In genomic region chr6:125293587-125293986, GRCh38 we compare ENCODE assay signal across 19 cellular contexts.
"Had no signal": no experiment of that assay in that cellular context is flagged by ENCODE, and none has a peak within 500 bp of the region (broad histone marks: within the 10 kb centered on the region; RNA-seq: fewer than 3 reads in every experiment).

No MANE protein-coding gene starts in this region.

- H3K27me3 ChIP-seq: esophagus squamous epithelium, foreskin keratinocyte, left lung, tibial nerve, upper lobe of right lung, vagina had no signal

- ATAC-seq: foreskin keratinocyte; left lung; lower lobe of right lung; naive thymus-derived CD8-positive, alpha-beta T cell; sciatic nerve; stimulated activated memory B cell treated with anti-CD40 and anti-IgM and Interleukin-4, amounts not matched to agents 10 μg/mL and 1 μg/mL and 100 μg/mL, for 72 hours; upper lobe of right lung had no signal

- H3K4me3 Mint-ChIP-seq: immature natural killer cell; naive thymus-derived CD8-positive, alpha-beta T cell; stimulated activated memory B cell treated with anti-CD40 and anti-IgM and Interleukin-4, amounts not matched to agents 10 μg/mL and 1 μg/mL and 100 μg/mL, for 72 hours; stimulated activated naive CD8-positive, alpha-beta T cell treated with anti-CD3 and anti-CD28 coated beads, Interleukin-15, Interleukin-2, amounts not matched to agents 100 ng/mL and 50 ng/mL, for 24 hours had no signal

- H3K4me1 ChIP-seq: foreskin keratinocyte, left lung had no signal

- H3K27ac ChIP-seq: epithelial cell of prostate, esophagus squamous epithelium, foreskin keratinocyte, left lung, lower lobe of right lung, skin epidermis, tibial nerve, upper lobe of right lung, vagina had no signal

- H3K27me3 Mint-ChIP-seq: naive thymus-derived CD8-positive, alpha-beta T cell; stimulated activated memory B cell treated with anti-CD40 and anti-IgM and Interleukin-4, amounts not matched to agents 10 μg/mL and 1 μg/mL and 100 μg/mL, for 72 hours; stimulated activated naive CD8-positive, alpha-beta T cell treated with anti-CD3 and anti-CD28 coated beads, Interleukin-15, Interleukin-2, amounts not matched to agents 100 ng/mL and 50 ng/mL, for 24 hours had no signal

- H3K4me3 ChIP-seq: esophagus squamous epithelium, left lung, lower lobe of right lung, skin epidermis, tibial nerve, upper lobe of right lung, vagina had no signal

- DNase-seq: effector memory CD4-positive, alpha-beta T cell; esophagus squamous epithelium; immature natural killer cell; left lung; lower lobe of right lung; mesenchymal stem cell; naive thymus-derived CD8-positive, alpha-beta T cell; stimulated activated CD4-positive, alpha-beta T cell treated with anti-CD3 and anti-CD28 coated beads, Interleukin-12 subunit alpha, Interleukin-12 subunit beta, amount 100 ng/mL, for 4 hours; stimulated activated CD4-positive, alpha-beta T cell treated with anti-CD3 and anti-CD28 coated beads, Interleukin-4, amount 100 ng/mL, for 1 hour; stimulated activated CD8-positive, alpha-beta memory T cell treated with anti-CD3 and anti-CD28 coated beads, Interleukin-4, amount 100 ng/mL, for 48 hours; upper lobe of right lung had no signal

- H3K9me3 ChIP-seq: esophagus squamous epithelium, left lung, lower lobe of right lung, tibial nerve, upper lobe of right lung, vagina had no signal

- H3K27ac Mint-ChIP-seq: stimulated activated memory B cell treated with anti-CD40 and anti-IgM and Interleukin-4, amounts not matched to agents 10 μg/mL and 1 μg/mL and 100 μg/mL, for 72 hours; stimulated activated naive CD8-positive, alpha-beta T cell treated with anti-CD3 and anti-CD28 coated beads, Interleukin-15, Interleukin-2, amounts not matched to agents 100 ng/mL and 50 ng/mL, for 24 hours had no signal

- H3K9me3 Mint-ChIP-seq: immature natural killer cell; stimulated activated memory B cell treated with anti-CD40 and anti-IgM and Interleukin-4, amounts not matched to agents 10 μg/mL and 1 μg/mL and 100 μg/mL, for 72 hours had no signal
